Comparison of ENCODE assay signal across 1 cellular context in genomic region chr9:120854596-120855327, GRCh38.
A peak's percentile ranks its signal among the peaks of the same experiment; 100 is the strongest.
TF ChIP-seq lines count a peak whose summit lies in the region.

No MANE protein-coding gene starts in this region.

TF ChIP-seq in K562, 482 proteins besides CTCF, POLR2A, EP300 and RAD21:
- TF ChIP-seq ZNF785 (CRISPR knock-in tag; IDR thresholded peaks at IDR 0.05) (no peak), EZH2 (IDR thresholded peaks at IDR 0.05; ENCODE audit: borderline replicate concordance, low read depth, low read length) (no peak), ZNF696 (CRISPR knock-in tag; conservative IDR thresholded peaks at IDR 0.05) (0 out of 2 replicates have a peak, but pooled peaks have one; percentile 12), ZFP36 (IDR thresholded peaks at IDR 0.05; ENCODE audit: low read depth, low read length, partially characterized antibody) (no peak), POLR2AphosphoS2 (IDR thresholded peaks at IDR 0.05; ENCODE audit: low read length) (peak; percentile 48), POLR2H (tag; IDR thresholded peaks at IDR 0.05; ENCODE audit: low read depth) (0 out of 2 replicates have a peak, but pooled peaks have one; percentile 2), FOXO4 (CRISPR knock-in tag; IDR thresholded peaks at IDR 0.05) (0 out of 2 replicates have a peak, but pooled peaks have one; percentile 55), PATZ1 (CRISPR knock-in tag; IDR thresholded peaks at IDR 0.05; ENCODE audit: borderline replicate concordance) (peak; percentile 67; the same call in 1 of the 2 replicates), ZBED1 (IDR thresholded peaks at IDR 0.05) (no peak), ZNF75A (CRISPR knock-in tag; IDR thresholded peaks at IDR 0.05) (no peak), SRF (CRISPR knock-in tag; IDR thresholded peaks at IDR 0.05) (peak in 1 of 2 experiments; percentile 51; a peak in 1 of 4 replicates), HEY1 (CRISPR knock-in tag; IDR thresholded peaks at IDR 0.05; ENCODE audit: borderline replicate concordance) (peak; percentile 63; the same call in 1 of the 2 replicates), NR3C1 (CRISPR knock-in tag; IDR thresholded peaks at IDR 0.05) (no peak), ERF (CRISPR knock-in tag; IDR thresholded peaks at IDR 0.05) (0 out of 2 replicates have a peak, but pooled peaks have one; percentile 72), ESRRB (CRISPR knock-in tag; IDR thresholded peaks at IDR 0.05; ENCODE audit: borderline replicate concordance) (peak; percentile 18; the same call in 1 of the 2 replicates), CHCHD3 (CRISPR knock-in tag; IDR thresholded peaks at IDR 0.05) (no peak), ZNF436 (CRISPR knock-in tag; IDR thresholded peaks at IDR 0.05) (0 out of 2 replicates have a peak, but pooled peaks have one; percentile 6), PML (IDR thresholded peaks at IDR 0.05; ENCODE audit: low read length) (peak; percentile 24; the same call in 1 of the 2 replicates), ATF4 (CRISPR knock-in tag; IDR thresholded peaks at IDR 0.05) (peak; percentile 41; the same call in 1 of the 2 replicates), ZNF766 (CRISPR knock-in tag; conservative IDR thresholded peaks at IDR 0.05) (peak; percentile 85), BMI1 (IDR thresholded peaks at IDR 0.05; ENCODE audit: low read length) (no peak), HDAC6 (IDR thresholded peaks at IDR 0.05; ENCODE audit: low read depth, low read length) (peak; percentile 45; the same call in 1 of the 2 replicates), FOXJ3 (CRISPR knock-in tag; IDR thresholded peaks at IDR 0.05) (peak; percentile 50; the same call in 1 of the 2 replicates), ZSCAN32 (CRISPR knock-in tag; IDR thresholded peaks at IDR 0.05) (0 out of 2 replicates have a peak, but pooled peaks have one; percentile 5), THRB (CRISPR knock-in tag; conservative IDR thresholded peaks at IDR 0.05) (peak; percentile 86; the same call in 1 of the 2 replicates), SAFB2 (IDR thresholded peaks at IDR 0.05; ENCODE audit: borderline replicate concordance, low read depth, low read length, severe bottlenecking) (no peak), U2AF2 (optimal IDR thresholded peaks at IDR 0.05; ENCODE audit: low read depth, low read length) (no peak), SRSF7 (optimal IDR thresholded peaks at IDR 0.05; ENCODE audit: low read depth, low read length) (no peak), ZNF280A (IDR thresholded peaks at IDR 0.05; ENCODE audit: low read depth, partially characterized antibody) (no peak), ZNF740 (CRISPR knock-in tag; IDR thresholded peaks at IDR 0.05) (no peak), ZNF740 (tag; IDR thresholded peaks at IDR 0.05) (no peak), SIN3B (IDR thresholded peaks at IDR 0.05; ENCODE audit: low read depth) (no peak), POLR2G (IDR thresholded peaks at IDR 0.05; ENCODE audit: low read depth, low read length) (peak; percentile 44; the same call in 1 of the 2 replicates), ZFPM2 (CRISPR knock-in tag; IDR thresholded peaks at IDR 0.05) (0 out of 2 replicates have a peak, but pooled peaks have one; percentile 70)
